1 cellular context compared by ENCODE assay signal in genomic region chr15:77870195-77871065, GRCh38.
TF ChIP-seq lines count a peak whose summit lies in the region.

No MANE protein-coding gene starts in this region.

TF ChIP-seq in HepG2, 621 proteins besides CTCF, POLR2A, EP300 and RAD21 (continued from another document):
- TF ChIP-seq PCBP2 (optimal IDR thresholded peaks at IDR 0.05; ENCODE audit: low read depth, low read length, poor library complexity, severe bottlenecking), result no peak
- TF ChIP-seq ZBTB37 (CRISPR knock-in tag; IDR thresholded peaks at IDR 0.05), result no peak
- no peak for TF ChIP-seq ZBTB44 (CRISPR knock-in tag; IDR thresholded peaks at IDR 0.05)
- no peak for TF ChIP-seq ZNF598 (CRISPR knock-in tag; IDR thresholded peaks at IDR 0.05; ENCODE audit: borderline replicate concordance)
- no peak for TF ChIP-seq MEF2D (CRISPR knock-in tag; IDR thresholded peaks at IDR 0.05)
- TF ChIP-seq MED1 (CRISPR knock-in tag; IDR thresholded peaks at IDR 0.05), result no peak
- TF ChIP-seq ZSCAN20 (CRISPR knock-in tag; IDR thresholded peaks at IDR 0.05; ENCODE audit: borderline replicate concordance), result no peak
- no peak for TF ChIP-seq ZFP36L1 (CRISPR knock-in tag; IDR thresholded peaks at IDR 0.05)
- TF ChIP-seq PTBP1 (IDR thresholded peaks at IDR 0.05; ENCODE audit: low read depth, low read length, poor library complexity, severe bottlenecking), result no peak
- TF ChIP-seq ATF7-NPFF (CRISPR knock-in tag; IDR thresholded peaks at IDR 0.05; ENCODE audit: low read depth), result no peak
- TF ChIP-seq AHR (CRISPR knock-in tag; IDR thresholded peaks at IDR 0.05), result no peak
- TF ChIP-seq KDM2A (CRISPR knock-in tag; IDR thresholded peaks at IDR 0.05; ENCODE audit: borderline replicate concordance, low read depth), result peak; percentile 37; the same call in 1 of the 2 replicates
- no peak for TF ChIP-seq GTF3A (CRISPR knock-in tag; conservative IDR thresholded peaks at IDR 0.05)
- TF ChIP-seq ZNF768 (CRISPR knock-in tag; IDR thresholded peaks at IDR 0.05), result peak; percentile 97
- TF ChIP-seq ZNF33B (CRISPR knock-in tag; IDR thresholded peaks at IDR 0.05), result no peak
- TF ChIP-seq ZNF687 (CRISPR knock-in tag; IDR thresholded peaks at IDR 0.05), result peak; percentile 43
- 0 out of 2 replicates have a peak, but pooled peaks have one; percentile 19 for TF ChIP-seq GABPB1 (CRISPR knock-in tag; IDR thresholded peaks at IDR 0.05)
- TF ChIP-seq RXRA (CRISPR knock-in tag; IDR thresholded peaks at IDR 0.05), result no peak
- TF ChIP-seq XRCC5 (optimal IDR thresholded peaks at IDR 0.05; ENCODE audit: low read length), result peak; percentile 54
- no peak for TF ChIP-seq HNRNPK (IDR thresholded peaks at IDR 0.05; ENCODE audit: low read depth, low read length, poor library complexity, severe bottlenecking)
- no peak for TF ChIP-seq RXRB (CRISPR knock-in tag; IDR thresholded peaks at IDR 0.05; ENCODE audit: borderline replicate concordance)
- no peak for TF ChIP-seq PHF8 (CRISPR knock-in tag; IDR thresholded peaks at IDR 0.05)
- TF ChIP-seq TFAP4 (IDR thresholded peaks at IDR 0.05; ENCODE audit: borderline replicate concordance, low read depth), result peak; percentile 14; the same call in 1 of the 2 replicates
- no peak for TF ChIP-seq TMF1 (CRISPR knock-in tag; IDR thresholded peaks at IDR 0.05; ENCODE audit: low read depth)
- no peak for TF ChIP-seq RCOR2 (CRISPR knock-in tag; IDR thresholded peaks at IDR 0.05)
- peak; percentile 26; the same call in 1 of the 2 replicates for TF ChIP-seq SMC3 (IDR thresholded peaks at IDR 0.05; ENCODE audit: low read length)
- TF ChIP-seq BATF2 (CRISPR knock-in tag; IDR thresholded peaks at IDR 0.05), result no peak
